1 cellular context compared by ENCODE assay signal in the genomic region with DNA sequence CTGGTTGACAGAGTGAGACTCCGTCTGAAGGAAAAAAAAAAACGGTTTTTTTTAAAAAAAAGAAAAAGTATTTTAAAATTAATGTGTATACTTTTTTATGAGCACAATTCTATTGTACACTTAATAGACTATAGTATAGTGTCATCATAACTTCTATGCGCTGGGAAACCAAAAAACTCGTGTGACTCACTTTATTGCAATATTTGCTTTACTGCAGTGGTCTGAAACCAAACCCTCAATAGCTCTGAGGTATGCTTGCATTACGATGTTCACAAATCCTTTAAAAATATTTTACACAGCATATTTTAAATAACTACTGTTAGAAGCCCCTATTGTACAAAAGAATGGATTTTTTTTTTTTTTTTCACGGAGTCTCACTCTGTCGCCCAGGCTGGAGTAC.
TF ChIP-seq lines count a peak whose summit lies in the region.

No MANE protein-coding gene starts in this region.

TF ChIP-seq in HepG2, 621 proteins besides CTCF, POLR2A, EP300 and RAD21 (continued from another document):
- TF ChIP-seq, protein P1, sequence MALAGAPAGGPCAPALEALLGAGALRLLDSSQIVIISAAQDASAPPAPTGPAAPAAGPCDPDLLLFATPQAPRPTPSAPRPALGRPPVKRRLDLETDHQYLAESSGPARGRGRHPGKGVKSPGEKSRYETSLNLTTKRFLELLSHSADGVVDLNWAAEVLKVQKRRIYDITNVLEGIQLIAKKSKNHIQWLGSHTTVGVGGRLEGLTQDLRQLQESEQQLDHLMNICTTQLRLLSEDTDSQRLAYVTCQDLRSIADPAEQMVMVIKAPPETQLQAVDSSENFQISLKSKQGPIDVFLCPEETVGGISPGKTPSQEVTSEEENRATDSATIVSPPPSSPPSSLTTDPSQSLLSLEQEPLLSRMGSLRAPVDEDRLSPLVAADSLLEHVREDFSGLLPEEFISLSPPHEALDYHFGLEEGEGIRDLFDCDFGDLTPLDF (CRISPR knock-in tag; IDR thresholded peaks at IDR 0.05), result no peak
- TF ChIP-seq NFKBIZ (CRISPR knock-in tag; IDR thresholded peaks at IDR 0.05) (no peak), NFYC (CRISPR knock-in tag; IDR thresholded peaks at IDR 0.05) (no peak), CAMTA2 (CRISPR knock-in tag; IDR thresholded peaks at IDR 0.05; ENCODE audit: borderline replicate concordance) (no peak), ZNF451 (CRISPR knock-in tag; IDR thresholded peaks at IDR 0.05) (no peak), CBFB (CRISPR knock-in tag; IDR thresholded peaks at IDR 0.05) (no peak), EHMT2 (IDR thresholded peaks at IDR 0.05; ENCODE audit: borderline replicate concordance, low read depth, low read length) (no peak), ZNF605 (CRISPR knock-in tag; IDR thresholded peaks at IDR 0.05) (no peak), KMT2A (CRISPR knock-in tag; IDR thresholded peaks at IDR 0.05) (no peak)
- TF ChIP-seq, protein P2, sequence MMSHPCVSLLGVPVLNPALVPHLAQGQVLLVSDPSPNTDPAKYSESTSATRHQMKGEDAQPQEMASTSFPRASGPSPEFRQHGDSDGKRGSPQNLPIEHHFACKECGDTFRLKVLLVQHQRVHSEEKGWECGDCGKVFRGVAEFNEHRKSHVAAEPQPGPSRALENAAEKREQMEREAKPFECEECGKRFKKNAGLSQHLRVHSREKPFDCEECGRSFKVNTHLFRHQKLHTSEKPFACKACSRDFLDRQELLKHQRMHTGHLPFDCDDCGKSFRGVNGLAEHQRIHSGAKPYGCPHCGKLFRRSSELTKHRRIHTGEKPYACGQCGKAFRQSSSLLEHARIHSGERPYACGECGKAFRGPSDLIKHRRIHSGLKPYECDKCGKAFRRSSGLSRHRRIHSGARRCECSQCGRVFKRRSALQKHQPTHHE (CRISPR knock-in tag; IDR thresholded peaks at IDR 0.05; ENCODE audit: borderline replicate concordance), result no peak
- TF ChIP-seq, protein P3, sequence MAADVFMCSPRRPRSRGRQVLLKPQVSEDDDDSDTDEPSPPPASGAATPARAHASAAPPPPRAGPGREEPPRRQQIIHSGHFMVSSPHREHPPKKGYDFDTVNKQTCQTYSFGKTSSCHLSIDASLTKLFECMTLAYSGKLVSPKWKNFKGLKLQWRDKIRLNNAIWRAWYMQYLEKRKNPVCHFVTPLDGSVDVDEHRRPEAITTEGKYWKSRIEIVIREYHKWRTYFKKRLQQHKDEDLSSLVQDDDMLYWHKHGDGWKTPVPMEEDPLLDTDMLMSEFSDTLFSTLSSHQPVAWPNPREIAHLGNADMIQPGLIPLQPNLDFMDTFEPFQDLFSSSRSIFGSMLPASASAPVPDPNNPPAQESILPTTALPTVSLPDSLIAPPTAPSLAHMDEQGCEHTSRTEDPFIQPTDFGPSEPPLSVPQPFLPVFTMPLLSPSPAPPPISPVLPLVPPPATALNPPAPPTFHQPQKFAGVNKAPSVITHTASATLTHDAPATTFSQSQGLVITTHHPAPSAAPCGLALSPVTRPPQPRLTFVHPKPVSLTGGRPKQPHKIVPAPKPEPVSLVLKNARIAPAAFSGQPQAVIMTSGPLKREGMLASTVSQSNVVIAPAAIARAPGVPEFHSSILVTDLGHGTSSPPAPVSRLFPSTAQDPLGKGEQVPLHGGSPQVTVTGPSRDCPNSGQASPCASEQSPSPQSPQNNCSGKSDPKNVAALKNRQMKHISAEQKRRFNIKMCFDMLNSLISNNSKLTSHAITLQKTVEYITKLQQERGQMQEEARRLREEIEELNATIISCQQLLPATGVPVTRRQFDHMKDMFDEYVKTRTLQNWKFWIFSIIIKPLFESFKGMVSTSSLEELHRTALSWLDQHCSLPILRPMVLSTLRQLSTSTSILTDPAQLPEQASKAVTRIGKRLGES (CRISPR knock-in tag; IDR thresholded peaks at IDR 0.05; ENCODE audit: borderline replicate concordance), result no peak
- TF ChIP-seq, protein P4, sequence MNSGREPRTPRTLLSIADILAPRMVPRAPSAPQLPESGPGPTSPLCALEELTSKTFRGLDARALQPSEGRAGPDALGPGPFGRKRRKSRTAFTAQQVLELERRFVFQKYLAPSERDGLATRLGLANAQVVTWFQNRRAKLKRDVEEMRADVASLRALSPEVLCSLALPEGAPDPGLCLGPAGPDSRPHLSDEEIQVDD (CRISPR knock-in tag; IDR thresholded peaks at IDR 0.05; ENCODE audit: borderline replicate concordance), result no peak
- TF ChIP-seq, protein P5, sequence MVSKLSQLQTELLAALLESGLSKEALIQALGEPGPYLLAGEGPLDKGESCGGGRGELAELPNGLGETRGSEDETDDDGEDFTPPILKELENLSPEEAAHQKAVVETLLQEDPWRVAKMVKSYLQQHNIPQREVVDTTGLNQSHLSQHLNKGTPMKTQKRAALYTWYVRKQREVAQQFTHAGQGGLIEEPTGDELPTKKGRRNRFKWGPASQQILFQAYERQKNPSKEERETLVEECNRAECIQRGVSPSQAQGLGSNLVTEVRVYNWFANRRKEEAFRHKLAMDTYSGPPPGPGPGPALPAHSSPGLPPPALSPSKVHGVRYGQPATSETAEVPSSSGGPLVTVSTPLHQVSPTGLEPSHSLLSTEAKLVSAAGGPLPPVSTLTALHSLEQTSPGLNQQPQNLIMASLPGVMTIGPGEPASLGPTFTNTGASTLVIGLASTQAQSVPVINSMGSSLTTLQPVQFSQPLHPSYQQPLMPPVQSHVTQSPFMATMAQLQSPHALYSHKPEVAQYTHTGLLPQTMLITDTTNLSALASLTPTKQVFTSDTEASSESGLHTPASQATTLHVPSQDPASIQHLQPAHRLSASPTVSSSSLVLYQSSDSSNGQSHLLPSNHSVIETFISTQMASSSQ (IDR thresholded peaks at IDR 0.05; ENCODE audit: low read depth), result no peak
- TF ChIP-seq, protein P5 (CRISPR knock-in tag; IDR thresholded peaks at IDR 0.05; ENCODE audit: borderline replicate concordance), result no peak
TF ChIP-seq in HepG2: peak in this region for 0.
